ENCODE assay signal across 2 cellular contexts in the genomic region with DNA sequence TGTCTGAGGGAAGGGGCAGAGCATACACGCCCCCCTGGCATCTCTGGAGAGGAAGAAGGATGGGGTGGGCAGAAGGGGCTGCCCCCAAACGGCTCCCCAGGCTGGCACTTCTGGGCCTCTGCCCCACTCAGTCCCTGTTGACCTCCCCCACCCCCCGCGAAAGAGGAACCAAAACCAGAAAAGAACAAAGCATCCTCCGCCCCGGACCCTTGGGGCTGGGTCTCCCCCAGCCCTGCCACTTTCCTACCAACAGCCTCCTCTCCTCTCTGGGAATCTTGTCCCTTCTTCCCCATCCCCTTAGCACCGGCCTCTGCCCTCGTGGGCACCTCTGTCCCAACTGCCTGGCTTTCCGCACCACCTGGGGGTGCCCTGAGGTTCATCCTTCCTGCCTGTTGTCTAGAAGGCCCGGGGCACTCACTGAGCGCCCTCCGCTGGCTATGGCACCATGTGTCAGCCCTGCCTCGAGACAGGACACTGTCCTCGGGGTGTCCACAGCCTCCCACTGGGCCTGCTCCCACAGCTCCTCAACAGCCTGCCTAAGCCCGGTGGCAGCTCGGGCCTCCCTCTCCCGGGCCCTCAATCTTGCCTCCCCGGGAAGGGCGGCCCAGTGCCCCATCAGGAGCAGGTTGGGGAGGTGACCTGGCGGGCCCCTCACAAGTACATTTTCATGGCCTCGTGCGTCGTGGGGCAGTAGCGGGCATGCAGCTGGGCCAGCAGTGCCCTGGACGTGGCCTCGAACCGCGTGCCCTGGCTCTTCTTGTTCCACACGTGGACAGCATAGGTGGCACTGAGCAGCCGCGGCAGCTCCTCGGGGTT.
TF ChIP-seq lines count a peak whose summit lies in the region.

No MANE protein-coding gene starts in this region.

TF ChIP-seq in Ishikawa, 13 proteins besides CTCF, POLR2A, EP300 and RAD21:
- TF ChIP-seq TCF12 (IDR thresholded peaks at IDR 0.05; ENCODE audit: low read depth) = no peak
- no peak for TF ChIP-seq EGR1 (IDR thresholded peaks at IDR 0.05)
- no peak for TF ChIP-seq TEAD4 (IDR thresholded peaks at IDR 0.05)
- TF ChIP-seq, protein P1, sequence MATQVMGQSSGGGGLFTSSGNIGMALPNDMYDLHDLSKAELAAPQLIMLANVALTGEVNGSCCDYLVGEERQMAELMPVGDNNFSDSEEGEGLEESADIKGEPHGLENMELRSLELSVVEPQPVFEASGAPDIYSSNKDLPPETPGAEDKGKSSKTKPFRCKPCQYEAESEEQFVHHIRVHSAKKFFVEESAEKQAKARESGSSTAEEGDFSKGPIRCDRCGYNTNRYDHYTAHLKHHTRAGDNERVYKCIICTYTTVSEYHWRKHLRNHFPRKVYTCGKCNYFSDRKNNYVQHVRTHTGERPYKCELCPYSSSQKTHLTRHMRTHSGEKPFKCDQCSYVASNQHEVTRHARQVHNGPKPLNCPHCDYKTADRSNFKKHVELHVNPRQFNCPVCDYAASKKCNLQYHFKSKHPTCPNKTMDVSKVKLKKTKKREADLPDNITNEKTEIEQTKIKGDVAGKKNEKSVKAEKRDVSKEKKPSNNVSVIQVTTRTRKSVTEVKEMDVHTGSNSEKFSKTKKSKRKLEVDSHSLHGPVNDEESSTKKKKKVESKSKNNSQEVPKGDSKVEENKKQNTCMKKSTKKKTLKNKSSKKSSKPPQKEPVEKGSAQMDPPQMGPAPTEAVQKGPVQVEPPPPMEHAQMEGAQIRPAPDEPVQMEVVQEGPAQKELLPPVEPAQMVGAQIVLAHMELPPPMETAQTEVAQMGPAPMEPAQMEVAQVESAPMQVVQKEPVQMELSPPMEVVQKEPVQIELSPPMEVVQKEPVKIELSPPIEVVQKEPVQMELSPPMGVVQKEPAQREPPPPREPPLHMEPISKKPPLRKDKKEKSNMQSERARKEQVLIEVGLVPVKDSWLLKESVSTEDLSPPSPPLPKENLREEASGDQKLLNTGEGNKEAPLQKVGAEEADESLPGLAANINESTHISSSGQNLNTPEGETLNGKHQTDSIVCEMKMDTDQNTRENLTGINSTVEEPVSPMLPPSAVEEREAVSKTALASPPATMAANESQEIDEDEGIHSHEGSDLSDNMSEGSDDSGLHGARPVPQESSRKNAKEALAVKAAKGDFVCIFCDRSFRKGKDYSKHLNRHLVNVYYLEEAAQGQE (IDR thresholded peaks at IDR 0.05; ENCODE audit: low read depth) = no peak

TF ChIP-seq in H1, 55 proteins besides CTCF, POLR2A, EP300 and RAD21:
- TF ChIP-seq KDM4A (IDR thresholded peaks at IDR 0.05; ENCODE audit: low read depth, low read length, severe bottlenecking) (no peak), CREB1 (IDR thresholded peaks at IDR 0.05) (no peak), RBBP5 (IDR thresholded peaks at IDR 0.05; ENCODE audit: borderline replicate concordance, low read depth, low read length) (no peak), TAF7 (optimal IDR thresholded peaks at IDR 0.05; ENCODE audit: borderline replicate concordance, low read depth, low read length) (no peak), CBX8 (IDR thresholded peaks at IDR 0.05; ENCODE audit: borderline replicate concordance, low read depth, low read length) (no peak)
- TF ChIP-seq, protein P2, sequence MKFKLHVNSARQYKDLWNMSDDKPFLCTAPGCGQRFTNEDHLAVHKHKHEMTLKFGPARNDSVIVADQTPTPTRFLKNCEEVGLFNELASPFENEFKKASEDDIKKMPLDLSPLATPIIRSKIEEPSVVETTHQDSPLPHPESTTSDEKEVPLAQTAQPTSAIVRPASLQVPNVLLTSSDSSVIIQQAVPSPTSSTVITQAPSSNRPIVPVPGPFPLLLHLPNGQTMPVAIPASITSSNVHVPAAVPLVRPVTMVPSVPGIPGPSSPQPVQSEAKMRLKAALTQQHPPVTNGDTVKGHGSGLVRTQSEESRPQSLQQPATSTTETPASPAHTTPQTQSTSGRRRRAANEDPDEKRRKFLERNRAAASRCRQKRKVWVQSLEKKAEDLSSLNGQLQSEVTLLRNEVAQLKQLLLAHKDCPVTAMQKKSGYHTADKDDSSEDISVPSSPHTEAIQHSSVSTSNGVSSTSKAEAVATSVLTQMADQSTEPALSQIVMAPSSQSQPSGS (IDR thresholded peaks at IDR 0.05; ENCODE audit: low read length) = no peak
- TF ChIP-seq, protein P3, sequence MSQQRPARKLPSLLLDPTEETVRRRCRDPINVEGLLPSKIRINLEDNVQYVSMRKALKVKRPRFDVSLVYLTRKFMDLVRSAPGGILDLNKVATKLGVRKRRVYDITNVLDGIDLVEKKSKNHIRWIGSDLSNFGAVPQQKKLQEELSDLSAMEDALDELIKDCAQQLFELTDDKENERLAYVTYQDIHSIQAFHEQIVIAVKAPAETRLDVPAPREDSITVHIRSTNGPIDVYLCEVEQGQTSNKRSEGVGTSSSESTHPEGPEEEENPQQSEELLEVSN (IDR thresholded peaks at IDR 0.05) = no peak
TF ChIP-seq in H1: peak in this region for 0.
